8 cellular contexts compared by ENCODE assay signal in genomic region chr22:22877523-22878210, GRCh38. TPM values are rescaled to one million over a fixed set of nuclear protein-coding genes. Genes with fewer than 3 reads are reported as not detected.
A peak's percentile ranks its signal among the peaks of the same experiment; 100 is the strongest.
DNase-seq lines count a peak whose midpoint lies in the region; ATAC-seq, FAIRE-seq and TF ChIP-seq lines count a peak whose summit lies in the region.

No MANE protein-coding gene starts in this region.

- no peak overlapping the region for H3K27ac ChIP-seq in CD4-positive, alpha-beta memory T cell (ENCODE audit: low read depth, low read length)
- no peak overlapping the region for H3K27ac ChIP-seq in SK-N-SH (ENCODE audit: low read depth in 2 of 2, low read length in 1 of 2)
- no peak overlapping the region for H3K27ac ChIP-seq in small intestine (ENCODE audit: low read depth in 1 of 2, low read length in 1 of 2)

- H3K79me2 ChIP-seq in SK-N-SH (ENCODE audit: insufficient read depth) = no peaks in the 10 kb centered on the region

- no peak overlapping the region for H2AFZ ChIP-seq in SK-N-SH (ENCODE audit: low read depth)

- intact Hi-C loops in CD4-positive, alpha-beta memory T cell (cut with micrococcal nuclease) = loop anchor here (1.0 kb wide), 5 partner anchors 29 to 124 kb away; no protein-coding TSS in a partner anchor
- intact Hi-C loops in left cardiac atrium (cut with DNase I) = no loop called here

- H4K20me1 ChIP-seq in SK-N-SH (ENCODE audit: insufficient read depth) = no peaks in the 10 kb centered on the region

- 0% methylated on average over 6 of the region's 7 CpGs for WGBS in SK-N-SH (ENCODE audit: low lambda C conversion rate)
- 10 to 17% (median 12%) methylated on average over 7 of the region's 7 CpGs for WGBS in small intestine, 3 donors

- H3K9me3 Mint-ChIP-seq in CD4-positive, alpha-beta memory T cell = peaks cover 0 to 18% (median 12%) of the 10 kb centered on the region in 8 donors
- no peaks in the 10 kb centered on the region for H3K9me3 Mint-ChIP-seq in stimulated activated memory B cell treated with anti-CD40 and anti-IgM and Interleukin-4, amounts not matched to agents 10 μg/mL and 1 μg/mL and 100 μg/mL, for 72 hours

- no peaks in the 10 kb centered on the region for H3K4me1 ChIP-seq in CD4-positive, alpha-beta memory T cell (ENCODE audit: insufficient read depth, low read length)
- peaks cover 0 to 33% of the 10 kb centered on the region in 2 experiments; a peak in 2 of 4 replicates for H3K4me1 ChIP-seq in SK-N-SH (ENCODE audit: control insufficient read depth in 1 of 2, insufficient read depth in 2 of 2, low read depth in 1 of 2, low read length in 1 of 2)
- no peaks in the 10 kb centered on the region for H3K4me1 ChIP-seq in small intestine (ENCODE audit: control insufficient read depth in 2 of 2, insufficient read depth in 1 of 2, low read depth in 1 of 2, low read length in 1 of 2)

- POLR2A ChIA-PET in CD4-positive, alpha-beta memory T cell (lab: Charles Lee; ENCODE audit: partially characterized antibody) = interaction anchor here (0.6 to 4.1 kb wide), 11 partner anchors 29 to 132 kb away, joined by 3 to 27 read pairs (median 4); no protein-coding TSS in a partner anchor
- POLR2A ChIA-PET in SK-N-SH (lab: Yijun Ruan, JAX) = interaction anchor here (0.6 kb wide), 1 partner anchor 30 kb away, joined by 4 read pairs; no protein-coding TSS in a partner anchor

- H3K4me1 Mint-ChIP-seq in CD4-positive, alpha-beta memory T cell = peaks cover 0 to 5% (median 2%) of the 10 kb centered on the region in 4 donors
- peaks cover 56% of the 10 kb centered on the region for H3K4me1 Mint-ChIP-seq in stimulated activated memory B cell treated with anti-CD40 and anti-IgM and Interleukin-4, amounts not matched to agents 10 μg/mL and 1 μg/mL and 100 μg/mL, for 72 hours

- H3K27me3 Mint-ChIP-seq in CD4-positive, alpha-beta memory T cell = no peaks in the 10 kb centered on the region
- peaks cover 7% of the 10 kb centered on the region for H3K27me3 Mint-ChIP-seq in stimulated activated memory B cell treated with anti-CD40 and anti-IgM and Interleukin-4, amounts not matched to agents 10 μg/mL and 1 μg/mL and 100 μg/mL, for 72 hours

- peak; percentile 72 to 74 (median 73) for DNase-seq in CD4-positive, alpha-beta memory T cell
- DNase-seq in HTR-8/SVneo (ENCODE audit: insufficient read length, low spot score) = peak; percentile 26
- peak; percentile 67 for DNase-seq in SK-N-SH
- DNase-seq in activated naive CD4-positive, alpha-beta T cell (lab: John Stamatoyannopoulos, UW) = peak; percentile 18 to 68 (median 56)
- DNase-seq in left cardiac atrium = peak; percentile 51
- peak; percentile 61 for DNase-seq in small intestine

- peak overlapping the region in 2 of 7 donors; percentile 42 to 76 for H3K27ac Mint-ChIP-seq in CD4-positive, alpha-beta memory T cell
- H3K27ac Mint-ChIP-seq in stimulated activated memory B cell treated with anti-CD40 and anti-IgM and Interleukin-4, amounts not matched to agents 10 μg/mL and 1 μg/mL and 100 μg/mL, for 72 hours = no peak overlapping the region

- peak; percentile 79 for TF ChIP-seq RAD21 in SK-N-SH (IDR thresholded peaks at IDR 0.05; ENCODE audit: low read length)

- H3K9me2 ChIP-seq in SK-N-SH = no peaks in the 10 kb centered on the region

- H3K4me2 ChIP-seq in SK-N-SH = no peak overlapping the region

- H3K36me3 Mint-ChIP-seq in CD4-positive, alpha-beta memory T cell = peaks cover 2 to 4% of the 10 kb centered on the region in 2 donors
- no peaks in the 10 kb centered on the region for H3K36me3 Mint-ChIP-seq in stimulated activated memory B cell treated with anti-CD40 and anti-IgM and Interleukin-4, amounts not matched to agents 10 μg/mL and 1 μg/mL and 100 μg/mL, for 72 hours

- H3K27me3 ChIP-seq in CD4-positive, alpha-beta memory T cell (ENCODE audit: insufficient read depth, low read length) = no peaks in the 10 kb centered on the region
- H3K27me3 ChIP-seq in SK-N-SH (ENCODE audit: insufficient read depth) (no peaks in the 10 kb centered on the region), small intestine (ENCODE audit: control insufficient read depth in 2 of 2, insufficient read depth in 2 of 2, low read length in 2 of 2) (no peaks in the 10 kb centered on the region)

- CTCF ChIA-PET in CD4-positive, alpha-beta memory T cell (lab: Charles Lee; ENCODE audit: partially characterized antibody) = interaction anchor here (0.7 to 10.6 kb wide), 25 partner anchors 12 to 170 kb away, joined by 3 to 431 read pairs (median 6); no protein-coding TSS in a partner anchor
- CTCF ChIA-PET in SK-N-SH (lab: Yijun Ruan, JAX) = interaction anchor here (0.6 to 4.6 kb wide), 46 partner anchors 9 to 413 kb away, joined by 3 to 68 read pairs (median 5); partner anchors contain the start of gene GNAZ

- H3F3A ChIP-seq in SK-N-SH (replicated peaks; ENCODE audit: insufficient read depth) = no peaks in the 10 kb centered on the region

- peak; percentile 67 for TF ChIP-seq CTCF in SK-N-SH (IDR thresholded peaks at IDR 0.05)

- no peak overlapping the region for H3K9ac ChIP-seq in SK-N-SH

- TF ChIP-seq EP300 in SK-N-SH (IDR thresholded peaks at IDR 0.05; ENCODE audit: borderline replicate concordance in 1 of 2, low read depth in 1 of 2, low read length in 1 of 2) = no peak

- ATAC-seq in left cardiac atrium (peak in 1 of 2 donors; percentile 24), GM21737 (IDR thresholded peaks at IDR 0.05; ENCODE audit: unreplicated experiment) (no peak)
- no peak for ATAC-seq in stimulated activated memory B cell treated with anti-CD40 and anti-IgM and Interleukin-4, amounts not matched to agents 10 μg/mL and 1 μg/mL and 100 μg/mL, for 72 hours

- H3K4me3 ChIP-seq in CD4-positive, alpha-beta memory T cell (ENCODE audit: low read length in 2 of 2) = no peak overlapping the region
- H3K4me3 ChIP-seq in SK-N-SH (ENCODE audit: low read depth in 2 of 2, low read length in 1 of 2) (no peak overlapping the region), small intestine (ENCODE audit: low read depth in 1 of 2, low read length in 2 of 2) (no peak overlapping the region)

- FAIRE-seq in HTR-8/SVneo (lab: Jason Lieb, UNC) = no peak
- FAIRE-seq in small intestine (lab: Jason Lieb, UNC) = no peak

- H3K4me3 Mint-ChIP-seq in CD4-positive, alpha-beta memory T cell = no peak overlapping the region
- H3K4me3 Mint-ChIP-seq in stimulated activated memory B cell treated with anti-CD40 and anti-IgM and Interleukin-4, amounts not matched to agents 10 μg/mL and 1 μg/mL and 100 μg/mL, for 72 hours = no peak overlapping the region

- H3K9me3 ChIP-seq in CD4-positive, alpha-beta memory T cell (ENCODE audit: control insufficient read depth in 1 of 2, low read length in 2 of 2) = no peaks in the 10 kb centered on the region
- H3K9me3 ChIP-seq in SK-N-SH = no peaks in the 10 kb centered on the region
- H3K9me3 ChIP-seq in small intestine (ENCODE audit: control insufficient read depth, low read depth) = no peaks in the 10 kb centered on the region

- no peaks in the 10 kb centered on the region for H3K36me3 ChIP-seq in CD4-positive, alpha-beta memory T cell (ENCODE audit: insufficient read depth, low read length)
- H3K36me3 ChIP-seq in SK-N-SH (replicated peaks in 1 of 2; ENCODE audit: control insufficient read depth in 1 of 2, insufficient read depth in 2 of 2, low read length in 1 of 2) (no peaks in the 10 kb centered on the region), small intestine (ENCODE audit: control insufficient read depth in 2 of 2, insufficient read depth in 2 of 2, low read length in 2 of 2) (no peaks in the 10 kb centered on the region)

TF ChIP-seq in SK-N-SH, 30 proteins besides CTCF, POLR2A, EP300 and RAD21:
- no peak for TF ChIP-seq RCOR1 (IDR thresholded peaks at IDR 0.05; ENCODE audit: low read length)
- no peak for TF ChIP-seq TAF1 (IDR thresholded peaks at IDR 0.05; ENCODE audit: borderline replicate concordance, low read depth, low read length)
- TF ChIP-seq IRF3 (IDR thresholded peaks at IDR 0.05; ENCODE audit: low read depth, low read length) = no peak
- no peak for TF ChIP-seq TEAD4 (IDR thresholded peaks at IDR 0.05; ENCODE audit: borderline replicate concordance, insufficient read depth)
- TF ChIP-seq RXRA (IDR thresholded peaks at IDR 0.05; ENCODE audit: borderline replicate concordance, low read depth) = no peak
- no peak for TF ChIP-seq GABPA (IDR thresholded peaks at IDR 0.05; ENCODE audit: low read depth)
- peak; percentile 47; the same call in 1 of the 2 replicates for TF ChIP-seq SMC3 (IDR thresholded peaks at IDR 0.05; ENCODE audit: low read depth, low read length)
- no peak for TF ChIP-seq PBX3 (IDR thresholded peaks at IDR 0.05)
TF ChIP-seq in SK-N-SH: peak in this region for 1.

RNA-seq across cellular contexts. Expression of gene IGLL5, which starts 9.9 kb away (rescaled TPM):
- not detected for total RNA-seq in CD4-positive, alpha-beta memory T cell
- polyA plus RNA-seq in CD4-positive, alpha-beta memory T cell = 1 to 10 TPM in 1 of 2 donors, under 1 TPM in 1; 0.26 to 3.6 TPM
- polyA plus RNA-seq in SK-N-SH (2012; rRNA removed) = not detected in 2 replicates
- polyA plus RNA-seq in SK-N-SH (2012; cell fraction: cytosol; rRNA removed) = not detected in 2 replicates
- polyA plus RNA-seq in SK-N-SH (2012; cell fraction: nucleus; rRNA removed) = not detected in 2 replicates
- under 1 TPM; 0.58 to 0.77 TPM for total RNA-seq in left cardiac atrium
- polyA plus RNA-seq in small intestine = 100 to 1,000 TPM in 1 of 3 donors, 10 to 100 TPM in 1, 1 to 10 TPM in 1; 5.6 to 215 (median 24.6) TPM
